21 cellular contexts compared by ENCODE assay signal in genomic region chr2:30456578-30456977, GRCh38.
"Had no signal": no experiment of that assay in that cellular context is flagged by ENCODE, and none has a peak within 500 bp of the region (broad histone marks: within the 10 kb centered on the region; RNA-seq: fewer than 3 reads in every experiment).

No MANE protein-coding gene starts in this region.

- H3K27ac ChIP-seq: adrenal gland, ascending aorta, brain microvascular endothelial cell, spleen, thoracic aorta, vagina, VCaP had no signal

- H3K4me1 ChIP-seq: adrenal gland, ascending aorta had no signal

- H3K4me3 ChIP-seq: adrenal gland, ascending aorta, spleen, thoracic aorta, vagina had no signal

- DNase-seq: activated CD4-positive, alpha-beta T cell treated with anti-CD3 and anti-CD28 coated beads, Interleukin-2, amount 50 U/mL, for 4 hours; activated CD8-positive, alpha-beta memory T cell treated with anti-CD3 and anti-CD28 coated beads for 24 hours; activated CD8-positive, alpha-beta memory T cell treated with anti-CD3 and anti-CD28 coated beads, Interleukin-2, amount 50 U/mL, for 4 hours; activated effector memory CD4-positive, alpha-beta T cell treated with Interleukin-2 at 50 U/mL for 16 hours; activated naive CD4-positive, alpha-beta T cell treated with anti-CD3 and anti-CD28 coated beads, Interleukin-2, amount 50 U/mL, for 16 hours; activated T-cell treated with anti-CD3 and anti-CD28 coated beads, Interleukin-2, amount 50 U/mL, for 24 hours; adrenal gland; brain microvascular endothelial cell; caudate nucleus; effector CD8-positive, alpha-beta T cell; foreskin melanocyte; hippocampal formation; posterior cingulate gyrus; spleen; stimulated activated CD4-positive, alpha-beta T cell treated with anti-CD3 and anti-CD28 coated beads, Interleukin-4, amount 100 ng/mL, for 1 hour; stimulated activated naive CD4-positive, alpha-beta T cell treated with Interleukin-2 at 50 U/mL for 16 hours had no signal

- ATAC-seq: esophagus mucosa had no signal

- H3K27me3 ChIP-seq: adrenal gland, ascending aorta, brain microvascular endothelial cell, spleen, vagina had no signal

- H3K36me3 ChIP-seq: adrenal gland, ascending aorta, brain microvascular endothelial cell, thoracic aorta, vagina had no signal

- H3K9me3 ChIP-seq: adrenal gland, ascending aorta, spleen, thoracic aorta, vagina had no signal
